Comparison of ENCODE assay signal across 19 cellular contexts in the genomic region with DNA sequence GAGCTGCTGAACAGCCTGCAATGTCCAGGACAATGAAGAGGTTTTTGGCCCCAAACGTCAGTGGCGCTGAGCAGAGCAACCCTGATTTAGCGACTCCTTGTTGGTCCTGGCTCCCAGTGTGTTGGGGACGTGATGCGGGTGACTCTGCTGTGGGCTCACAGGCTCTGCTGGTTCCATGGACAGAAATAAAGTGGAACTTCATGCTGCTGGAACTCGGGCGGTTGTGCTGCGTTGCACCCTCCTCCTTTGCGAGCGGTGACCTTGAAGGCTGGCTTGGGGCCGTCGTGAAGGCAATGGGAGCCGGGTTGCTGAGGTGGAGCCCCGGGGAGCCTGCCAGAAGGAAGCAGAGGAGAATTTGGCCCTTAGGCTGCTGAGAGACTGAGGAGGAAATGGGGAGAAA.
"Had no signal": no experiment of that assay in that cellular context is flagged by ENCODE, and none has a peak within 500 bp of the region (broad histone marks: within the 10 kb centered on the region; RNA-seq: fewer than 3 reads in every experiment).

No MANE protein-coding gene starts in this region.

- H3K9me3 ChIP-seq: colonic mucosa, lower lobe of right lung, neutrophil, prostate gland, transverse colon, vagina had no signal

- H3K4me1 ChIP-seq: colonic mucosa, lower lobe of right lung, parathyroid adenoma, prostate gland, sigmoid colon, transverse colon, vagina had no signal

- DNase-seq: colonic mucosa; dermis blood vessel endothelial cell; effector memory CD4-positive, alpha-beta T cell; erythroblast; left ventricle myocardium superior; lower lobe of right lung; naive thymus-derived CD8-positive, alpha-beta T cell; nephron progenitor cell; right cardiac atrium; sigmoid colon; stimulated activated CD4-positive, alpha-beta T cell treated with anti-CD3 and anti-CD28 coated beads, Interleukin-2, amount 100 ng/mL, for 24 hours; stimulated activated CD4-positive, alpha-beta T cell treated with anti-CD3 and anti-CD28 coated beads, Interleukin-4, amount 100 ng/mL, for 4 hours; stimulated activated naive B cell treated with anti-CD40 and anti-IgM and Interleukin-4, amounts not matched to agents 10 μg/mL and 1 μg/mL and 100 μg/mL, for 72 hours; transverse colon had no signal

- H3K36me3 ChIP-seq: colonic mucosa, lower lobe of right lung, neutrophil, prostate gland, sigmoid colon, transverse colon, vagina had no signal

- H3K9ac ChIP-seq: parathyroid adenoma had no signal

- H3K27me3 ChIP-seq: colonic mucosa, transverse colon, vagina had no signal

- H3K79me2 ChIP-seq: parathyroid adenoma had no signal

- H3K4me3 ChIP-seq: colonic mucosa, lower lobe of right lung, prostate gland, sigmoid colon, transverse colon, vagina had no signal

- H3K27ac ChIP-seq: colonic mucosa, lower lobe of right lung, neutrophil, parathyroid adenoma, prostate gland, sigmoid colon, transverse colon, vagina had no signal

- H3K27ac Mint-ChIP-seq: naive thymus-derived CD8-positive, alpha-beta T cell; nephron progenitor cell; stimulated activated naive B cell treated with anti-CD40 and anti-IgM and Interleukin-4, amounts not matched to agents 10 μg/mL and 1 μg/mL and 100 μg/mL, for 72 hours; stimulated activated naive CD8-positive, alpha-beta T cell treated with anti-CD3 and anti-CD28 coated beads, Interleukin-15, Interleukin-2, amounts not matched to agents 100 ng/mL and 50 ng/mL, for 24 hours had no signal

- H2AFZ ChIP-seq: parathyroid adenoma had no signal

- H3K36me3 Mint-ChIP-seq: naive thymus-derived CD8-positive, alpha-beta T cell had no signal

- ATAC-seq: left ventricle myocardium superior; lower lobe of right lung; naive thymus-derived CD8-positive, alpha-beta T cell; right cardiac atrium; stimulated activated naive B cell treated with anti-CD40 and anti-IgM and Interleukin-4, amounts not matched to agents 10 μg/mL and 1 μg/mL and 100 μg/mL, for 72 hours had no signal

- H3K9me3 Mint-ChIP-seq: nephron progenitor cell; stimulated activated naive CD8-positive, alpha-beta T cell treated with anti-CD3 and anti-CD28 coated beads, Interleukin-15, Interleukin-2, amounts not matched to agents 100 ng/mL and 50 ng/mL, for 24 hours had no signal
